Comparison of ENCODE assay signal across 8 cellular contexts in the genomic region with DNA sequence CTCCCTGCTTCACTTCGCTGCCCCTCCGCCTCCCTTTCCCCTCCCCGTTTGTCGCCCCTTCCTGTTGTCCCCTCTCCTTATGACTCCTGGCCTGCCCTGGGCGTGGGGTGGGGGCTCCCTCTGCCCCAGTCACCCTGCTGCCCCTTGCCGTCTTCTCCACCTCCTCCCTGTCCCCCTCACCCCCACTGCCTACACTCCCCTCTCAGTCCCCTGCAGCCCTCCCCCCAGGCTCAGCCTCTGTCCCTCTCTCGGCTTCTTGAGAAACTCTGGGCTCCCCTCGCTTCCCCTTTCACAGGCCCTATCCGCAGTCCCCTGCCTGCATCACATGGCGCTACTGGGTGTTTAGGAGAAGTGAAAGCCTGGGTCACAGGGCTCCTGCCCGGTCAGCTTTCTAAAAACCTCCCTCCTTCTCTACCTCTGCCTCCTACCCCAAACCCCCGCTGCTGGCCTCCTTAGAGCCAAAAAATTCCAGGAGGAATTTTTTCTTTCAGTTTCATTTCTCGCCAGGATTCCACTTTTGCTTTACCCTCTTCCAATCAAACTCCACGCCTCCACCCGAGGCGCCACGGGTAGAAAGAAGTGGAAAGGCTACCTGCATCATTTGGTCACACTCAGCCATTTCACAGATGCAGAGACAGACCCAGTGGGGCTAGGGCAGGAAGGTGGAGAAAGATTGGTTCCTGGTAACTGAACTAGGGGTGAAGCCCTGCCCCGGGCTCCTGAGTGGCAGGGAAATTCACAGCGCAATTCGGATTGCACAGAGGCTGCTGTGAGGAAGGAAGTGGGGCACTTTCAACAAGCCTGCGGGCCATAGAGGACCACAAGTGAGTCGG.
DNase-seq lines count a peak whose midpoint lies in the region; ATAC-seq and TF ChIP-seq lines count a peak whose summit lies in the region.

Gene SLC15A3, minus strand, starts transcription at position 268 of the 833 bp plus-strand sequence. CDS start 625 bp downstream, outside the sequence.

- H3K36me3 Mint-ChIP-seq in activated T-cell treated with anti-CD3 and anti-CD28 coated beads, Interleukin-2, amount 50 U/mL, for 24 hours (ENCODE audit: low read depth): no peaks in the 10 kb centered on the region

- peak within 1 kb of the TSS; percentile 99 for H3K27ac ChIP-seq in neutrophil

- peak; percentile 72 for DNase-seq in EL
- DNase-seq in HS-5 (ENCODE audit: low read depth): peak; percentile 11
- peak; percentile 52 for DNase-seq in activated T-cell treated with anti-CD3 and anti-CD28 coated beads, Interleukin-2, amount 50 U/mL, for 24 hours
- peak; percentile 71 for DNase-seq in globus pallidus (ENCODE audit: low spot score)
- DNase-seq in NCI-H748 treated with DMSO at 0.1 percent for 48 hours (lab: John Stamatoyannopoulos, UW): no peak
- no peak for DNase-seq in NCI-H146 (lab: John Stamatoyannopoulos, UW)

- peak within 1 kb of the TSS; percentile 73 to 84 for H3K4me3 ChIP-seq in neutrophil (ENCODE audit: low read depth in 1 of 2, low read length in 1 of 2)

- H3K36me3 ChIP-seq in neutrophil: peaks cover 19% of the 10 kb centered on the region

- peaks cover 27% of the 10 kb centered on the region for H3K4me1 Mint-ChIP-seq in activated T-cell treated with anti-CD3 and anti-CD28 coated beads, Interleukin-2, amount 50 U/mL, for 24 hours (ENCODE audit: low read depth)

- H3K9me3 Mint-ChIP-seq in activated T-cell treated with anti-CD3 and anti-CD28 coated beads, Interleukin-2, amount 50 U/mL, for 24 hours: no peaks in the 10 kb centered on the region

- peaks cover 37% of the 10 kb centered on the region for H3K27me3 ChIP-seq in neutrophil

- peak within 1 kb of the TSS; percentile 84 for H3K27ac Mint-ChIP-seq in activated T-cell treated with anti-CD3 and anti-CD28 coated beads, Interleukin-2, amount 50 U/mL, for 24 hours

- ATAC-seq in GM21367 (IDR thresholded peaks at IDR 0.05; ENCODE audit: unreplicated experiment): peak; percentile 83

- peaks cover 18% of the 10 kb centered on the region for H3K27me3 Mint-ChIP-seq in activated T-cell treated with anti-CD3 and anti-CD28 coated beads, Interleukin-2, amount 50 U/mL, for 24 hours

- no peaks in the 10 kb centered on the region for H3K9me3 ChIP-seq in neutrophil

- peak within 1 kb of the TSS; percentile 71 for H3K4me3 Mint-ChIP-seq in activated T-cell treated with anti-CD3 and anti-CD28 coated beads, Interleukin-2, amount 50 U/mL, for 24 hours

- peaks cover 71 to 72% of the 10 kb centered on the region in 2 experiments for H3K4me1 ChIP-seq in neutrophil (ENCODE audit: control insufficient read depth in 1 of 2, insufficient read depth in 1 of 2, low read depth in 1 of 2, low read length in 1 of 2)

- peak; percentile 36 for TF ChIP-seq CTCF in neutrophil (IDR thresholded peaks at IDR 0.05)

Comparison
In these comparisons a context has a peak if more than half of its experiments do, and no peak if none do; other contexts are left out.
1. DNase-seq: peak in EL (single experiment), HS-5 (single experiment), activated T-cell treated with anti-CD3 and anti-CD28 coated beads, Interleukin-2, amount 50 U/mL, for 24 hours (single experiment) and globus pallidus (single experiment); none in NCI-H748 treated with DMSO at 0.1 percent for 48 hours (single experiment) and NCI-H146 (single experiment).